ENCODE assay signal across 19 cellular contexts in genomic region chr19:14774373-14774772, GRCh38.
"Had no signal": no experiment of that assay in that cellular context is flagged by ENCODE, and none has a peak within 500 bp of the region (broad histone marks: within the 10 kb centered on the region; RNA-seq: fewer than 3 reads in every experiment).

No MANE protein-coding gene starts in this region.

- H3K27ac Mint-ChIP-seq: activated CD8-positive, alpha-beta T cell treated with anti-CD3 and anti-CD28 coated beads, Interleukin-2, amount 10 ng/mL, durations not matched to agents 7 days and 5 days; activated naive CD8-positive, alpha-beta T cell; activated T-cell treated with anti-CD3 and anti-CD28 coated beads, Interleukin-2, amount 50 U/mL, for 72 hours; brain; T-helper 1 cell treated with Interleukin-12 subunit alpha and Interleukin-12 subunit beta and Interleukin-4 antibody, amounts not matched to agents 30 μg/mL and 1 μg/mL, for 36 hours had no signal

- H3K4me3 Mint-ChIP-seq: activated CD8-positive, alpha-beta T cell treated with anti-CD3 and anti-CD28 coated beads, Interleukin-2, amount 10 ng/mL, durations not matched to agents 7 days and 5 days; activated naive CD8-positive, alpha-beta T cell; activated T-cell treated with anti-CD3 and anti-CD28 coated beads, Interleukin-2, amount 50 U/mL, for 72 hours; brain; T-helper 1 cell treated with Interleukin-12 subunit alpha and Interleukin-12 subunit beta and Interleukin-4 antibody, amounts not matched to agents 30 μg/mL and 1 μg/mL, for 36 hours had no signal

- H3K9me3 Mint-ChIP-seq: T-helper 1 cell treated with Interleukin-12 subunit alpha and Interleukin-12 subunit beta and Interleukin-4 antibody, amounts not matched to agents 30 μg/mL and 1 μg/mL, for 36 hours had no signal

- DNase-seq: activated CD4-positive, alpha-beta T cell treated with anti-CD3 and anti-CD28 coated beads for 48 hours; activated CD4-positive, alpha-beta T cell treated with anti-CD3 and anti-CD28 coated beads, Interleukin-2, amount 50 U/mL, for 4 hours; activated CD8-positive, alpha-beta T cell treated with anti-CD3 and anti-CD28 coated beads, Interleukin-2, amount 10 ng/mL, durations not matched to agents 7 days and 5 days; activated naive CD4-positive, alpha-beta T cell treated with Interleukin-2 at 50 U/mL for 16 hours; activated T-cell treated with anti-CD3 and anti-CD28 coated beads, Interleukin-2, amount 50 U/mL, for 72 hours; amygdala; MM.1S; NCI-H1105 treated with DMSO at 0.1 percent for 48 hours; NCI-H1436 treated with DMSO at 0.1 percent for 48 hours; NCI-H187; NCI-H2081; NCI-H446; NCI-H524; PC-3; SHP77 treated with DMSO at 0.1 percent for 48 hours had no signal

- ATAC-seq: activated CD4-positive, CD25-positive, alpha-beta regulatory T cell treated with anti-CD3 and anti-CD28 coated beads, Interleukin-2, amount 50 U/mL, for 24 hours; activated T-cell treated with anti-CD3 and anti-CD28 coated beads, Interleukin-2, amount 50 U/mL, for 72 hours; PC-3 had no signal

- H3K36me3 Mint-ChIP-seq: activated naive CD8-positive, alpha-beta T cell; brain had no signal
